Comparison of ENCODE assay signal across 8 cellular contexts in genomic region chr17:57956311-57957119, GRCh38. TPM values are rescaled to one million over a fixed set of nuclear protein-coding genes. Genes with fewer than 3 reads are reported as not detected.
DNase-seq lines count a peak whose midpoint lies in the region; ATAC-seq, FAIRE-seq and TF ChIP-seq lines count a peak whose summit lies in the region.

No MANE protein-coding gene starts in this region.

- no peak overlapping the region for H3K27ac ChIP-seq in iPS-18a (ENCODE audit: low read length)

- H3K27me3 ChIP-seq in iPS-18a (ENCODE audit: control insufficient read depth, insufficient read depth, low read length) = peaks cover 43% of the 10 kb centered on the region

- POLR2A ChIA-PET in activated CD4-positive, alpha-beta T cell treated with anti-CD3 and anti-CD28 coated beads, Interleukin-2, amount 10 ng/mL, durations not matched to agents 7 days and 5 days (lab: Charles Lee) = no interaction called here

- H3K4me3 Mint-ChIP-seq in CD14-positive monocyte = peak overlapping the region; percentile 73 to 89
- H3K4me3 Mint-ChIP-seq in activated CD4-positive, alpha-beta T cell treated with anti-CD3 and anti-CD28 coated beads, Interleukin-2, amount 10 ng/mL, durations not matched to agents 7 days and 5 days = peak overlapping the region; percentile 55

- peaks cover 39% of the 10 kb centered on the region for H3K4me1 Mint-ChIP-seq in CD14-positive monocyte
- H3K4me1 Mint-ChIP-seq in activated CD4-positive, alpha-beta T cell treated with anti-CD3 and anti-CD28 coated beads, Interleukin-2, amount 10 ng/mL, durations not matched to agents 7 days and 5 days = peaks cover 21% of the 10 kb centered on the region

- TF ChIP-seq CTCF in CD14-positive monocyte (IDR thresholded peaks at IDR 0.05) = no peak

- CTCF ChIA-PET in activated CD4-positive, alpha-beta T cell treated with anti-CD3 and anti-CD28 coated beads, Interleukin-2, amount 10 ng/mL, durations not matched to agents 7 days and 5 days (lab: Charles Lee) = interaction anchor here (0.8 to 2.8 kb wide), 9 partner anchors 10 to 90 kb away, joined by 3 to 9 read pairs (median 5); no protein-coding TSS in a partner anchor

- H3K27me3 Mint-ChIP-seq in CD14-positive monocyte (ENCODE audit: low read depth in 3 of 3) = peaks cover 35 to 47% (median 44%) of the 10 kb centered on the region in 3 donors
- peaks cover 61% of the 10 kb centered on the region for H3K27me3 Mint-ChIP-seq in activated CD4-positive, alpha-beta T cell treated with anti-CD3 and anti-CD28 coated beads, Interleukin-2, amount 10 ng/mL, durations not matched to agents 7 days and 5 days

- no peaks in the 10 kb centered on the region for H3K36me3 ChIP-seq in iPS-18a (ENCODE audit: control insufficient read depth, low read depth, low read length)

- H3K36me3 Mint-ChIP-seq in CD14-positive monocyte = peaks cover 8 to 17% of the 10 kb centered on the region in 2 donors
- no peaks in the 10 kb centered on the region for H3K36me3 Mint-ChIP-seq in activated CD4-positive, alpha-beta T cell treated with anti-CD3 and anti-CD28 coated beads, Interleukin-2, amount 10 ng/mL, durations not matched to agents 7 days and 5 days (ENCODE audit: low read depth)

- H3K27ac Mint-ChIP-seq in CD14-positive monocyte = no peak overlapping the region
- H3K27ac Mint-ChIP-seq in activated CD4-positive, alpha-beta T cell treated with anti-CD3 and anti-CD28 coated beads, Interleukin-2, amount 10 ng/mL, durations not matched to agents 7 days and 5 days = no peak overlapping the region

- peak overlapping the region; percentile 40 for H3K4me3 ChIP-seq in iPS-18a (ENCODE audit: low read length)

- peak; percentile 99 for FAIRE-seq in GM19239 (lab: Jason Lieb, UNC)

- H3K9me3 Mint-ChIP-seq in CD14-positive monocyte = peaks cover 0 to 9% (median 1%) of the 10 kb centered on the region in 7 donors
- no peaks in the 10 kb centered on the region for H3K9me3 Mint-ChIP-seq in activated CD4-positive, alpha-beta T cell treated with anti-CD3 and anti-CD28 coated beads, Interleukin-2, amount 10 ng/mL, durations not matched to agents 7 days and 5 days

- H3K4me1 ChIP-seq in iPS-18a (ENCODE audit: control insufficient read depth, low read depth, low read length) = peaks cover 17% of the 10 kb centered on the region

- H3K9ac ChIP-seq in iPS-18a (ENCODE audit: low read length) = no peak overlapping the region

- H3K9me3 ChIP-seq in iPS-18a (ENCODE audit: control insufficient read depth, low read depth, low read length) = no peaks in the 10 kb centered on the region

- DNase-seq in CD14-positive monocyte (ENCODE audit: low spot score) (no peak), GM19239 (ENCODE audit: insufficient read length, low spot score) (peak; percentile 81), superior temporal gyrus (ENCODE audit: extremely low spot score) (peak; percentile 11), AG08396 (ENCODE audit: low spot score) (no peak)
- DNase-seq in activated CD4-positive, alpha-beta T cell treated with anti-CD3 and anti-CD28 coated beads, Interleukin-2, amount 10 ng/mL, durations not matched to agents 7 days and 5 days = peak; percentile 69

- intact Hi-C loops in CD14-positive monocyte (cut with micrococcal nuclease) = loop anchor here in 1 of 2 donors (5.0 kb wide), 1 partner anchor 64 kb away; no protein-coding TSS in a partner anchor

- ATAC-seq in HG03520 (IDR thresholded peaks at IDR 0.05; ENCODE audit: unreplicated experiment) (peak; percentile 49), HG02970 (IDR thresholded peaks at IDR 0.05; ENCODE audit: low FRiP score, unreplicated experiment) (no peak)

RNA-seq across cellular contexts. Expression of gene CUEDC1, which starts 1.3 kb away (rescaled TPM):
- polyA plus RNA-seq in CD14-positive monocyte = 1 to 10 TPM; 4.2 to 4.3 TPM
- total RNA-seq in activated CD4-positive, alpha-beta T cell treated with anti-CD3 and anti-CD28 coated beads, Interleukin-2, amount 10 ng/mL, durations not matched to agents 7 days and 5 days = under 1 TPM in 1 of 2 experiments, not detected in 1; 0.47 TPM

RNA-seq across cellular contexts. Expression of gene VEZF1, which starts 31.5 kb away (rescaled TPM):
- polyA plus RNA-seq in CD14-positive monocyte = 10 to 100 TPM; 28.3 to 40.1 TPM
- 10 to 100 TPM; 46.7 to 52.0 TPM for total RNA-seq in activated CD4-positive, alpha-beta T cell treated with anti-CD3 and anti-CD28 coated beads, Interleukin-2, amount 10 ng/mL, durations not matched to agents 7 days and 5 days

RNA-seq across cellular contexts. Expression of gene SRSF1, which starts 50.5 kb away (rescaled TPM):
- 10 to 100 TPM; 51.2 to 61.6 TPM for polyA plus RNA-seq in CD14-positive monocyte
- total RNA-seq in activated CD4-positive, alpha-beta T cell treated with anti-CD3 and anti-CD28 coated beads, Interleukin-2, amount 10 ng/mL, durations not matched to agents 7 days and 5 days = 100 to 1,000 TPM; 363 to 365 TPM

Comparison
In these comparisons a context has a peak if more than half of its experiments do, and no peak if none do; other contexts are left out.
1. DNase-seq: peak in GM19239 (single experiment), activated CD4-positive, alpha-beta T cell treated with anti-CD3 and anti-CD28 coated beads, Interleukin-2, amount 10 ng/mL, durations not matched to agents 7 days and 5 days (single experiment) and superior temporal gyrus (single experiment); none in CD14-positive monocyte (single experiment) and AG08396 (single experiment).